Comparison of ENCODE assay signal across 21 cellular contexts in the genomic region with DNA sequence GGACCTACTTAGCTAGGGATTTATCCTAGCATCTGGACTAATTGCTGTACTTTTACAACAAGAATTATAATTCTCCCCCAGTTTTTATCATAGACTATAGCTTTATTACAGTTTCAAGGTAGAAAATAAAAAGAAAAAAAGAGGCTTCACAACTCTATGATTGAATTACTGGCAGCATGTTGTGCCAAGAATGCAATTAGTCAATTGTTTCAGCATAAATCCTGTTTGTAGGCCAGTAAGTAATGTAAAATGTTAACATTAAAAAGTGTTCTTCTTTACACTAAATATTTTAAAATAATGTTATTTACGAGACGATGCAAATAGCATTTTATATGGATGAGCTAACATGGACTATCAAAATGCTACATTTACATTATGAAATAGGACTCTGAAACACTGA.
"Had no signal": no experiment of that assay in that cellular context is flagged by ENCODE, and none has a peak within 500 bp of the region (broad histone marks: within the 10 kb centered on the region; RNA-seq: fewer than 3 reads in every experiment).

No MANE protein-coding gene starts in this region.

- H3K4me1 ChIP-seq: suprapubic skin, upper lobe of right lung had no signal

- H3K4me3 Mint-ChIP-seq: dendritic cell treated with granulocyte-macrophage colony-stimulating factor and Interleukin-4, amounts not matched to agents 40 ng/mL and 50 ng/mL, for 4 days; endodermal cell; naive thymus-derived CD8-positive, alpha-beta T cell; neural crest cell; stimulated activated effector memory CD8-positive, alpha-beta T cell treated with anti-CD3 and anti-CD28 coated beads, Interleukin-12 subunit alpha, Interleukin-12 subunit beta, amount 100 ng/mL, for 72 hours had no signal

- H3K27ac Mint-ChIP-seq: dendritic cell treated with granulocyte-macrophage colony-stimulating factor and Interleukin-4, amounts not matched to agents 40 ng/mL and 50 ng/mL, for 4 days; endodermal cell; naive thymus-derived CD8-positive, alpha-beta T cell; stimulated activated effector memory CD8-positive, alpha-beta T cell treated with anti-CD3 and anti-CD28 coated beads, Interleukin-12 subunit alpha, Interleukin-12 subunit beta, amount 100 ng/mL, for 72 hours had no signal

- H3K36me3 Mint-ChIP-seq: naive thymus-derived CD8-positive, alpha-beta T cell; stimulated activated effector memory CD8-positive, alpha-beta T cell treated with anti-CD3 and anti-CD28 coated beads, Interleukin-12 subunit alpha, Interleukin-12 subunit beta, amount 100 ng/mL, for 72 hours had no signal

- H3K27me3 Mint-ChIP-seq: dendritic cell treated with granulocyte-macrophage colony-stimulating factor and Interleukin-4, amounts not matched to agents 40 ng/mL and 50 ng/mL, for 4 days had no signal

- H3K4me3 ChIP-seq: hepatocyte, mucosa of descending colon, suprapubic skin, thyroid gland, upper lobe of right lung had no signal

- H3K27me3 ChIP-seq: hepatocyte, ovary, suprapubic skin, thyroid gland, upper lobe of right lung had no signal

- H3K27ac ChIP-seq: hepatocyte, ovary, suprapubic skin, thyroid gland, upper lobe of right lung had no signal

- H3K36me3 ChIP-seq: ovary, suprapubic skin, thyroid gland, upper lobe of right lung had no signal

- DNase-seq: cerebellar nuclear complex; endodermal cell; erythroblast; foreskin melanocyte; head of caudate nucleus; left colon; mammary epithelial cell; mucosa of descending colon; naive thymus-derived CD8-positive, alpha-beta T cell; ovary; right cardiac atrium; stimulated activated CD4-positive, alpha-beta T cell treated with anti-CD3 and anti-CD28 coated beads, Interleukin-4, amount 100 ng/mL, for 1 hour; stimulated activated CD8-positive, alpha-beta memory T cell treated with anti-CD3 and anti-CD28 coated beads, Interleukin-4, amount 100 ng/mL, for 48 hours; stimulated activated naive CD8-positive, alpha-beta T cell treated with anti-CD3 and anti-CD28 coated beads, Interleukin-15, Interleukin-2, amounts not matched to agents 100 U/mL and 50 U/mL, for 24 hours; thyroid gland; upper lobe of right lung had no signal

- ATAC-seq: left colon; mucosa of descending colon; naive thymus-derived CD8-positive, alpha-beta T cell; right cardiac atrium; stimulated activated effector memory CD8-positive, alpha-beta T cell treated with anti-CD3 and anti-CD28 coated beads, Interleukin-12 subunit alpha, Interleukin-12 subunit beta, amount 100 ng/mL, for 72 hours; stimulated activated naive CD8-positive, alpha-beta T cell treated with anti-CD3 and anti-CD28 coated beads, Interleukin-15, Interleukin-2, amounts not matched to agents 100 U/mL and 50 U/mL, for 24 hours; upper lobe of right lung had no signal

- H3K4me1 Mint-ChIP-seq: endodermal cell; naive thymus-derived CD8-positive, alpha-beta T cell; neural crest cell; stimulated activated effector memory CD8-positive, alpha-beta T cell treated with anti-CD3 and anti-CD28 coated beads, Interleukin-12 subunit alpha, Interleukin-12 subunit beta, amount 100 ng/mL, for 72 hours had no signal

- H3K9me3 ChIP-seq: mucosa of descending colon, ovary, suprapubic skin, thyroid gland, upper lobe of right lung had no signal
